ENCODE assay signal across 14 cellular contexts in the genomic region with DNA sequence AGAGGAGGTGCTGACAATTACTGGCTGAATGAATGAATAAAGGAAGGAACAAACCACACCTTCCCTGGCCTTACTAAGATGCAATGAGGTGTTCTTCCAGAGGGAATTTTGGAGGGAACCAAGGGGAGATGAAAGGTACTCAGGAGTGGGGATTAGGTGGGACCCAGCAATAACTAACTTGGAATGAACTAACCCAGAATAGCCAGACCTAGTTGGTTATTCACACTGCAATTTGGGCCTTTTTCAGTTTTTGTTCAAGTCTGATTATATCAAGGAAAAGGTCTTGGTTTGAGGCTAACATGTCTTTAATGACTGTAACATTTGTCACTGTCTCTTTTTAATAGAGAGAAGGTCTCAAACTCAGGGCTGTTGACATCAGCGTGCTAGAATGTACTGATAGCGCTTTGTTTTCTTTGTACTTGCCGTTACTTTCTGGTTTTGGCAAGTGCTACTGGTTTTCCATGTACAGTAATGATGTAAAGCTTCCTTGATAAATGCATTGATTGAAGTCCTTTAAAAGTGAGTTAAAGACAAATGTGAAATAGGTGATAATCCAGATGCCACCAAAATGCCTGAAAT. TPM values are rescaled to one million over a fixed set of nuclear protein-coding genes. Genes with fewer than 3 reads are reported as not detected.
DNase-seq lines count a peak whose midpoint lies in the region; ATAC-seq, FAIRE-seq and TF ChIP-seq lines count a peak whose summit lies in the region.
"Had no signal": no experiment of that assay in that cellular context is flagged by ENCODE, and none has a peak within 500 bp of the region (broad histone marks: within the 10 kb centered on the region; RNA-seq: fewer than 3 reads in every experiment).

No MANE protein-coding gene starts in this region.

- TF ChIP-seq EP300 in tibial nerve (IDR thresholded peaks at IDR 0.05): no peak

- peaks cover 4% of the 10 kb centered on the region for H3K4me1 Mint-ChIP-seq in activated naive CD4-positive, alpha-beta T cell treated with anti-CD3 and anti-CD28 coated beads, Interleukin-2, amount 50 U/mL, for 24 hours
- peaks cover 33% of the 10 kb centered on the region for H3K4me1 Mint-ChIP-seq in astrocyte (ENCODE audit: low read depth, unreplicated experiment)

- no peaks in the 10 kb centered on the region for H3K9me3 Mint-ChIP-seq in activated naive CD4-positive, alpha-beta T cell treated with anti-CD3 and anti-CD28 coated beads, Interleukin-2, amount 50 U/mL, for 24 hours
- no peaks in the 10 kb centered on the region for H3K9me3 Mint-ChIP-seq in astrocyte (ENCODE audit: unreplicated experiment)
- H3K9me3 Mint-ChIP-seq: activated T-cell treated with anti-CD3 and anti-CD28 coated beads, Interleukin-2, amount 50 U/mL, for 4 hours had no signal

- 19 to 28% methylated on average over 3 of the region's 3 CpGs for WGBS in tibial nerve, 2 donors

- H3K79me2 ChIP-seq in astrocyte (ENCODE audit: insufficient read depth, low read length): peaks cover 15% of the 10 kb centered on the region

- no peak for TF ChIP-seq CTCF in astrocyte (IDR thresholded peaks at IDR 0.05; ENCODE audit: insufficient read depth, low read depth, low read length)
- TF ChIP-seq CTCF in tibial nerve (IDR thresholded peaks at IDR 0.05): no peak
- no peak for TF ChIP-seq CTCF in GM20000 (IDR thresholded peaks at IDR 0.05; ENCODE audit: extremely low read depth, missing control alignments)

- H3K27me3 ChIP-seq in astrocyte (ENCODE audit: insufficient read depth, low read length) (no peaks in the 10 kb centered on the region), tibial nerve (no peaks in the 10 kb centered on the region), SJCRH30 (no peaks in the 10 kb centered on the region)

- peaks cover 61% of the 10 kb centered on the region for H3K4me1 ChIP-seq in astrocyte (ENCODE audit: insufficient read depth, low read length)
- peaks cover 0 to 69% (median 48%) of the 10 kb centered on the region in 4 donors for H3K4me1 ChIP-seq in tibial nerve
- H3K4me1 ChIP-seq in SJCRH30: peaks cover 18% of the 10 kb centered on the region; the same call in 1 of the 2 replicates

- peak overlapping the region; percentile 57 for H3K27ac ChIP-seq in astrocyte (ENCODE audit: low read depth, low read length)
- H3K27ac ChIP-seq in tibial nerve: peak overlapping the region in 3 of 4 donors; percentile 42 to 99 (median 93)
- H3K27ac ChIP-seq in SJCRH30: no peak overlapping the region

- no peak overlapping the region for H3K4me3 ChIP-seq in astrocyte (ENCODE audit: insufficient read depth, low read depth, low read length)
- H3K4me3 ChIP-seq in tibial nerve: no peak overlapping the region
- no peak overlapping the region for H3K4me3 ChIP-seq in SJCRH30

- no peak overlapping the region for H3K9ac ChIP-seq in astrocyte (ENCODE audit: low read length)

- peak; percentile 70 for FAIRE-seq in astrocyte (lab: Jason Lieb, UNC)
- FAIRE-seq: endometrium, small intestine had no signal

- H3K9me3 ChIP-seq in astrocyte (ENCODE audit: insufficient read depth, low read depth, low read length) (no peaks in the 10 kb centered on the region), tibial nerve (no peaks in the 10 kb centered on the region), SJCRH30 (replicated peaks) (no peaks in the 10 kb centered on the region)

- peak overlapping the region; percentile 3 for H3K27ac Mint-ChIP-seq in activated naive CD4-positive, alpha-beta T cell treated with anti-CD3 and anti-CD28 coated beads, Interleukin-2, amount 50 U/mL, for 24 hours
- H3K27ac Mint-ChIP-seq in astrocyte (ENCODE audit: unreplicated experiment): peak overlapping the region; percentile 88

- no peaks in the 10 kb centered on the region for H3K36me3 Mint-ChIP-seq in activated naive CD4-positive, alpha-beta T cell treated with anti-CD3 and anti-CD28 coated beads, Interleukin-2, amount 50 U/mL, for 24 hours
- H3K36me3 Mint-ChIP-seq in astrocyte (ENCODE audit: low read depth, unreplicated experiment): no peaks in the 10 kb centered on the region

- ATAC-seq in GM18858 (IDR thresholded peaks at IDR 0.05; ENCODE audit: unreplicated experiment): no peak
- ATAC-seq: activated T-cell treated with anti-CD3 and anti-CD28 coated beads, Interleukin-2, amount 50 U/mL, for 4 hours had no signal

- no peak overlapping the region for H2AFZ ChIP-seq in astrocyte (ENCODE audit: low read depth, low read length)

- no peak overlapping the region for H3K4me3 Mint-ChIP-seq in activated naive CD4-positive, alpha-beta T cell treated with anti-CD3 and anti-CD28 coated beads, Interleukin-2, amount 50 U/mL, for 24 hours
- H3K4me3 Mint-ChIP-seq in astrocyte (ENCODE audit: unreplicated experiment): no peak overlapping the region

- H3K27me3 Mint-ChIP-seq in activated naive CD4-positive, alpha-beta T cell treated with anti-CD3 and anti-CD28 coated beads, Interleukin-2, amount 50 U/mL, for 24 hours: peaks cover 3% of the 10 kb centered on the region
- H3K27me3 Mint-ChIP-seq in astrocyte (ENCODE audit: low read depth, unreplicated experiment): no peaks in the 10 kb centered on the region

- peaks cover 8% of the 10 kb centered on the region for H4K20me1 ChIP-seq in astrocyte (ENCODE audit: insufficient read depth, low read length)

- H3K36me3 ChIP-seq in astrocyte (ENCODE audit: insufficient read depth, low read length) (no peaks in the 10 kb centered on the region), tibial nerve (no peaks in the 10 kb centered on the region), SJCRH30 (no peaks in the 10 kb centered on the region)

- H3K4me2 ChIP-seq in astrocyte (ENCODE audit: low read length): peak overlapping the region; percentile 36

- TF ChIP-seq POLR2A in tibial nerve (IDR thresholded peaks at IDR 0.05): no peak

- DNase-seq in activated naive CD4-positive, alpha-beta T cell treated with Interleukin-2 at 50 U/mL for 16 hours: no peak
- DNase-seq in astrocyte (ENCODE audit: low read depth) (peak; percentile 86), lung microvascular endothelial cell (ENCODE audit: low read depth in 2 of 2) (peak; percentile 62 to 90), tibial nerve (ENCODE audit: low spot score in 2 of 2) (no peak), SJCRH30 (no peak), GM20000 (ENCODE audit: low spot score) (no peak)
- DNase-seq: activated CD4-positive, alpha-beta T cell treated with anti-CD3 and anti-CD28 coated beads for 4 hours; activated T-cell treated with anti-CD3 and anti-CD28 coated beads, Interleukin-2, amount 50 U/mL, for 4 hours; DND-41; NCI-H2227 treated with DMSO at 0.1 percent for 48 hours; small intestine had no signal

RNA-seq across cellular contexts. Expression of gene PLXND1, which starts 3.2 kb away (rescaled TPM):
- total RNA-seq in astrocyte: 184 and 188 TPM in 2 replicates
- 131 and 262 TPM in 2 replicates for total RNA-seq in lung microvascular endothelial cell
- total RNA-seq in tibial nerve: 100 to 1,000 TPM; 155 to 300 (median 197) TPM
- total RNA-seq in SJCRH30 (2014; rRNA removed; shearing (Covaris generic)): 91.1 and 95.8 TPM in 2 replicates

Comparison
In these comparisons a context has a peak if more than half of its experiments do, and no peak if none do; other contexts are left out.
1. DNase-seq: peak in astrocyte (single experiment) and lung microvascular endothelial cell (2 of 2); none in activated naive CD4-positive, alpha-beta T cell treated with Interleukin-2 at 50 U/mL for 16 hours (single experiment), tibial nerve (0 of 2), SJCRH30 (0 of 2) and GM20000 (single experiment).